10 cellular contexts compared by ENCODE assay signal in the genomic region with DNA sequence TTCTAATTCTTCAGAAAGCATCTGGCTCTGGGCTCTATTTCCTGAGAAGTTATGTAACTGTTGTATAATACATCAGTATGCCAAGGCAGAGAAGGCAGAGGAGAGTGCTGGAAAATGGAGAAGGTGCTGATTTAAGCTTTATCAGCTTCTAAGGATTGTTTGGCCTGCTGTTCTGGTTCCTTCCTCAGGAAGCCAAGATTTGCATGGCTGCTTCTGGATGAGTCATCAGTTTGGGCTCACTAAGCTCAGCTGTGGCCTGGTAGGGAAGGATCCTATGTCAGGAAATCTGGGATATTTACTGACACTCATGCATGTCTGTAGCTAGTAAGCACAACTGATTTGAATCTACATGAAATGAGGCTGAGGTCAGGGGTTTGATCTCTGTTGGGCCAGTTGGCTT.
A peak's percentile ranks its signal among the peaks of the same experiment; 100 is the strongest.
DNase-seq lines count a peak whose midpoint lies in the region; ATAC-seq and TF ChIP-seq lines count a peak whose summit lies in the region.
"Had no signal": no experiment of that assay in that cellular context is flagged by ENCODE, and none has a peak within 500 bp of the region (broad histone marks: within the 10 kb centered on the region; RNA-seq: fewer than 3 reads in every experiment).

No MANE protein-coding gene starts in this region.

- TF ChIP-seq CTCF in AG04450 (IDR thresholded peaks at IDR 0.05; ENCODE audit: low read depth, low read length) (no peak), MM.1S (IDR thresholded peaks at IDR 0.05; ENCODE audit: low read length) (no peak)

- POLR2A ChIA-PET in AG04450 (lab: Yijun Ruan, JAX) = no interaction called here

- H3K36me3 ChIP-seq in MM.1S (replicated peaks; ENCODE audit: insufficient read depth, low read length) = no peaks in the 10 kb centered on the region

- H3K9ac ChIP-seq in MM.1S (ENCODE audit: low read length) = no peak overlapping the region

- H3K4me1 ChIP-seq in MM.1S (ENCODE audit: low read length) = no peaks in the 10 kb centered on the region

- H3K9me2 ChIP-seq in MM.1S (replicated peaks; ENCODE audit: insufficient read depth, low read length) = no peaks in the 10 kb centered on the region

- H4K20me1 ChIP-seq in MM.1S (ENCODE audit: insufficient read depth, low read length) = no peaks in the 10 kb centered on the region

- DNase-seq in AG04450 (ENCODE audit: low read depth, low spot score) = peak; percentile 69
- peak; percentile 59 for DNase-seq in iPS-NIHi11 (ENCODE audit: low spot score)
- no peak for DNase-seq in activated T-cell treated with anti-CD3 and anti-CD28 coated beads, Interleukin-2, amount 50 U/mL, for 48 hours
- DNase-seq in activated CD4-positive, CD25-positive, alpha-beta regulatory T cell (lab: John Stamatoyannopoulos, UW) = no peak
- no peak for DNase-seq in NCI-H748 treated with DMSO at 0.1 percent for 48 hours (lab: John Stamatoyannopoulos, UW)
- DNase-seq in MM.1S = no peak
- DNase-seq: activated T-cell treated with anti-CD3 and anti-CD28 coated beads, Interleukin-2, amount 50 U/mL, for 1 hour; DND-41 had no signal

- H3K79me2 ChIP-seq in MM.1S (ENCODE audit: low read length) = no peaks in the 10 kb centered on the region

- CTCF ChIA-PET in AG04450 (lab: Charles Lee) = no interaction called here

- peak; percentile 59 for ATAC-seq in HG03378 (IDR thresholded peaks at IDR 0.05; ENCODE audit: unreplicated experiment)

- no peaks in the 10 kb centered on the region for H3F3A ChIP-seq in MM.1S (ENCODE audit: insufficient read depth, low read length)

- H3K4me2 ChIP-seq in MM.1S (ENCODE audit: low read depth, low read length) = no peak overlapping the region

- no peak overlapping the region for H3K4me3 ChIP-seq in AG04450 (ENCODE audit: low read depth, low read length)
- no peak overlapping the region for H3K4me3 ChIP-seq in MM.1S (ENCODE audit: low read length)

- H3K27me3 ChIP-seq in AG04450 (ENCODE audit: control insufficient read depth, insufficient read depth, low read length) = no peaks in the 10 kb centered on the region
- no peaks in the 10 kb centered on the region for H3K27me3 ChIP-seq in MM.1S (replicated peaks; ENCODE audit: insufficient read depth, low read length)

- no peak overlapping the region for H2AFZ ChIP-seq in MM.1S (ENCODE audit: low read length)

- no peaks in the 10 kb centered on the region for H3K9me3 ChIP-seq in AG04450 (ENCODE audit: control insufficient read depth, insufficient read depth, low read length)
- no peaks in the 10 kb centered on the region for H3K9me3 ChIP-seq in MM.1S (replicated peaks; ENCODE audit: insufficient read depth, low read length)

- H3K27ac ChIP-seq in AG04450 (ENCODE audit: low read depth, low read length) = no peak overlapping the region
- H3K27ac ChIP-seq in angular gyrus (ENCODE audit: low read depth, low read length) = peak overlapping the region; percentile 30
- no peak overlapping the region for H3K27ac ChIP-seq in MM.1S (ENCODE audit: low read length)

Comparison
In these comparisons a context has a peak if more than half of its experiments do, and no peak if none do; other contexts are left out.
1. DNase-seq: peak in AG04450 (single experiment) and iPS-NIHi11 (single experiment); none in activated T-cell treated with anti-CD3 and anti-CD28 coated beads, Interleukin-2, amount 50 U/mL, for 48 hours (0 of 2), activated CD4-positive, CD25-positive, alpha-beta regulatory T cell (0 of 4), NCI-H748 treated with DMSO at 0.1 percent for 48 hours (single experiment) and MM.1S (single experiment).